Comparison of ENCODE assay signal across 19 cellular contexts in the genomic region with DNA sequence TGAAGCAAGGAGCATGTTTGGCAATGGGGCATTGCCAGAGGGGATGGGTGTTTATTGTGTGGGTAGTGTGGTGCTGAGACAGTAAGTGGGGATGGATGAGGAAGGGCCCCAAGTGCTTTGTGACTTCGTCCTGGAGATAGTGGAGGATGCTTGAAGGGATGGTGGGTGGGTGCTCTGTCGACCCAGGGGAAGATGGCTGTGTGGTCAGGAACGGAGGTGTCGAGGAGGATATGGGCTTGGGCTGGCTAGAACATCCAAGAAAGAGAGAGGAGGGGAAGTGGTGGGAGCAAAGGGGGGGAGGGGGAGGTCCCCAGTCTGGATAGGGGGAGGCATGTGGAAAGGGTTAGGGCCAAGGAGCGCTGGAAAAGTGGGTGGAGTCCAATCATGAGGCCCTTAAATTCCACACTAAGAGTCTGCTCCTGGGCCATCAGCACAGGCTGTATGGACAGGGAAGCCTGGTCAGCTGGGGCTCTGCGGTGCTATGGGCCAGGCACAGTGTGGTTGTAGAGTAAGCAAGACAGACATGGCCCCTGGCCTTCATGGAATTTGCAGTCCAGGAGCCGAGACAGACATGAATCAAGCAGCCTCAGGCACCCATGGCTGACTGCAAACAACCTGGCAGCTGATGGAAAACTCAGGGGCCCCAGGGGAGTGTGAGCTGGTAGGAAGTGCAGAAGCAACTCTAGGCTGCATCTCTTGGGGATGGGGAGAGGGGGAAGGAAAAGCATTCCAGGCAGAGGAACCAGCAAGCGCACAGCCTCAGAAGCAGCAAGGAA. TPM values are rescaled to one million over a fixed set of nuclear protein-coding genes. Genes with fewer than 3 reads are reported as not detected.
A peak's percentile ranks its signal among the peaks of the same experiment; 100 is the strongest.
DNase-seq lines count a peak whose midpoint lies in the region; FAIRE-seq and TF ChIP-seq lines count a peak whose summit lies in the region.
"Had no signal": no experiment of that assay in that cellular context is flagged by ENCODE, and none has a peak within 500 bp of the region (broad histone marks: within the 10 kb centered on the region; RNA-seq: fewer than 3 reads in every experiment).

No MANE protein-coding gene starts in this region.

- no peak overlapping the region for H3K4me3 ChIP-seq in bronchial epithelial cell (ENCODE audit: low read depth, low read length)
- H3K4me3 ChIP-seq: skin epidermis, uterus had no signal

- peaks cover 5% of the 10 kb centered on the region for H3K27me3 ChIP-seq in bronchial epithelial cell (ENCODE audit: control insufficient read depth, insufficient read depth, low read length)
- H3K27me3 ChIP-seq: brain microvascular endothelial cell, uterus had no signal

- no peaks in the 10 kb centered on the region for H3K36me3 Mint-ChIP-seq in osteocyte (ENCODE audit: unreplicated experiment)
- H3K36me3 Mint-ChIP-seq: activated CD8-positive, alpha-beta memory T cell treated with anti-CD3 and anti-CD28 coated beads, Interleukin-2, amount 10 ng/mL, durations not matched to agents 7 days and 5 days had no signal

- TF ChIP-seq CTCF in bronchial epithelial cell (IDR thresholded peaks at IDR 0.05; ENCODE audit: insufficient read depth, low read length, severe bottlenecking) (no peak), osteocyte (IDR thresholded peaks at IDR 0.05) (no peak)

- no peak for FAIRE-seq in bronchial epithelial cell (lab: Jason Lieb, UNC)

- no peaks in the 10 kb centered on the region for H3K36me3 ChIP-seq in bronchial epithelial cell (ENCODE audit: control insufficient read depth, insufficient read depth, low read length)
- H3K36me3 ChIP-seq: brain microvascular endothelial cell, uterus had no signal

- no peaks in the 10 kb centered on the region for H3K9me3 Mint-ChIP-seq in osteocyte (ENCODE audit: unreplicated experiment)

- peaks cover 46% of the 10 kb centered on the region for H3K4me1 Mint-ChIP-seq in osteocyte (ENCODE audit: unreplicated experiment)
- H3K4me1 Mint-ChIP-seq: activated CD8-positive, alpha-beta memory T cell treated with anti-CD3 and anti-CD28 coated beads, Interleukin-2, amount 10 ng/mL, durations not matched to agents 7 days and 5 days; WTC11 had no signal

- DNase-seq in DMS79 treated with DMSO at 0.1 percent for 48 hours (lab: John Stamatoyannopoulos, UW), result peak; percentile 70
- DNase-seq in DMS79 (lab: John Stamatoyannopoulos, UW), result no peak
- DNase-seq in NCI-H345 treated with DMSO at 0.1 percent for 48 hours (lab: John Stamatoyannopoulos, UW; ENCODE audit: unreplicated experiment), result peak; percentile 25
- DNase-seq in bronchial epithelial cell (ENCODE audit: low read depth), result peak; percentile 29
- peak; percentile 87 for DNase-seq in osteocyte (ENCODE audit: extremely low spot score, unreplicated experiment)
- DNase-seq in SKM-1 treated with dmso at 0.1 percent for 144 hours (lab: John Stamatoyannopoulos, UW; ENCODE audit: unreplicated experiment), result no peak
- DNase-seq in stimulated activated CD4-positive, alpha-beta T cell treated with anti-CD3 and anti-CD28 coated beads, Interleukin-12 subunit alpha, Interleukin-12 subunit beta, amount 100 ng/mL, for 4 hours, result no peak
- DNase-seq in NCI-H748 (lab: John Stamatoyannopoulos, UW; ENCODE audit: unreplicated experiment), result no peak
- DNase-seq: activated CD8-positive, alpha-beta memory T cell treated with anti-CD3 and anti-CD28 coated beads, Interleukin-2, amount 10 ng/mL, durations not matched to agents 7 days and 5 days; brain microvascular endothelial cell; effector CD8-positive, alpha-beta T cell; foreskin melanocyte; midbrain; NCI-H1092 treated with DMSO at 0.1 percent for 48 hours; occipital lobe; stimulated activated naive CD4-positive, alpha-beta T cell; uterus had no signal

- peak overlapping the region; percentile 35 for H3K4me3 Mint-ChIP-seq in osteocyte (ENCODE audit: unreplicated experiment)
- H3K4me3 Mint-ChIP-seq: activated CD8-positive, alpha-beta memory T cell treated with anti-CD3 and anti-CD28 coated beads, Interleukin-2, amount 10 ng/mL, durations not matched to agents 7 days and 5 days; WTC11 had no signal

- H3K27me3 Mint-ChIP-seq in osteocyte (ENCODE audit: unreplicated experiment), result no peaks in the 10 kb centered on the region

- H3K27ac Mint-ChIP-seq in osteocyte (ENCODE audit: unreplicated experiment), result peak overlapping the region; percentile 83
- H3K27ac Mint-ChIP-seq: activated CD8-positive, alpha-beta memory T cell treated with anti-CD3 and anti-CD28 coated beads, Interleukin-2, amount 10 ng/mL, durations not matched to agents 7 days and 5 days; WTC11 had no signal

RNA-seq across cellular contexts. Expression of gene EDN2, which starts 36.3 kb away (rescaled TPM):
- 1.6 and 13.3 TPM in 2 replicates for total RNA-seq in bronchial epithelial cell
- not detected in 2 replicates for total RNA-seq in osteocyte
- total RNA-seq: activated CD8-positive, alpha-beta memory T cell treated with anti-CD3 and anti-CD28 coated beads, Interleukin-2, amount 10 ng/mL, durations not matched to agents 7 days and 5 days; occipital lobe had no signal

Comparison
In these comparisons a context has a peak if more than half of its experiments do, and no peak if none do; other contexts are left out.
1. DNase-seq: peak in DMS79 treated with DMSO at 0.1 percent for 48 hours (single experiment), NCI-H345 treated with DMSO at 0.1 percent for 48 hours (single experiment), bronchial epithelial cell (single experiment) and osteocyte (single experiment); none in DMS79 (single experiment), SKM-1 treated with dmso at 0.1 percent for 144 hours (single experiment), stimulated activated CD4-positive, alpha-beta T cell treated with anti-CD3 and anti-CD28 coated beads, Interleukin-12 subunit alpha, Interleukin-12 subunit beta, amount 100 ng/mL, for 4 hours (single experiment) and NCI-H748 (single experiment).